Comparison of ENCODE assay signal across 27 cellular contexts in the genomic region with DNA sequence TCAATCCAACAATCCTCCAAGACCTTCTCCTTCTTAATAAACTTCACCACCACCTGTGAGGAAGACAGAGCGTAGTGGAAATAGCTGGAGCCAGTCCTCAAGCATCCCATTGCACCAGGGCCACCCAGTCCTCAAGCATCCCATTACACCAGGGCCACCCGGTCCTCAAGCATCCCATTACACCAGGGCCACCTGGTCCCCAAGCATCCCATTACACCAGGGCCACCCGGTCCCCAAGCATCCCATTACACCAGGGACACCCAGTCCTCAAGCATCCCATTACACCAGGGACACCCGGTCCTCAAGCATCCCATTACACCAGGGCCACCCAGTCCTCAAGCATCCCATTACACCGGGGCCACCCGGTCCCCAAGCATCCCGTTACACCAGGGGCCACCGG. TPM values are rescaled to one million over a fixed set of nuclear protein-coding genes. Genes with fewer than 3 reads are reported as not detected.
"Had no signal": no experiment of that assay in that cellular context is flagged by ENCODE, and none has a peak within 500 bp of the region (broad histone marks: within the 10 kb centered on the region; RNA-seq: fewer than 3 reads in every experiment).

No MANE protein-coding gene starts in this region.

- H3K27me3 Mint-ChIP-seq: activated CD4-positive, alpha-beta memory T cell treated with anti-CD3 and anti-CD28 coated beads, Interleukin-2, amount 10 ng/mL, durations not matched to agents 7 days and 5 days; activated CD4-positive, alpha-beta T cell treated with anti-CD3 and anti-CD28 coated beads, Interleukin-2, amount 10 ng/mL, durations not matched to agents 7 days and 5 days; activated naive CD8-positive, alpha-beta T cell treated with anti-CD3 and anti-CD28 coated beads for 36 hours; activated T-cell treated with anti-CD3 and anti-CD28 coated beads, Interleukin-2, amount 50 U/mL, for 24 hours; effector memory CD8-positive, alpha-beta T cell had no signal

- FAIRE-seq: colon had no signal

- H3K9me3 Mint-ChIP-seq: activated CD4-positive, alpha-beta memory T cell treated with anti-CD3 and anti-CD28 coated beads, Interleukin-2, amount 10 ng/mL, durations not matched to agents 7 days and 5 days; activated CD4-positive, alpha-beta T cell treated with anti-CD3 and anti-CD28 coated beads, Interleukin-2, amount 10 ng/mL, durations not matched to agents 7 days and 5 days; activated T-cell treated with anti-CD3 and anti-CD28 coated beads, Interleukin-2, amount 50 U/mL, for 24 hours; effector memory CD8-positive, alpha-beta T cell had no signal

- H3K27ac Mint-ChIP-seq: activated CD4-positive, alpha-beta memory T cell treated with anti-CD3 and anti-CD28 coated beads, Interleukin-2, amount 10 ng/mL, durations not matched to agents 7 days and 5 days; activated CD4-positive, alpha-beta T cell treated with anti-CD3 and anti-CD28 coated beads, Interleukin-2, amount 10 ng/mL, durations not matched to agents 7 days and 5 days; activated naive CD8-positive, alpha-beta T cell treated with anti-CD3 and anti-CD28 coated beads for 36 hours; activated T-cell treated with anti-CD3 and anti-CD28 coated beads, Interleukin-2, amount 50 U/mL, for 24 hours had no signal

- H3K4me3 Mint-ChIP-seq: activated CD4-positive, alpha-beta memory T cell treated with anti-CD3 and anti-CD28 coated beads, Interleukin-2, amount 10 ng/mL, durations not matched to agents 7 days and 5 days; activated CD4-positive, alpha-beta T cell treated with anti-CD3 and anti-CD28 coated beads, Interleukin-2, amount 10 ng/mL, durations not matched to agents 7 days and 5 days; activated naive CD8-positive, alpha-beta T cell treated with anti-CD3 and anti-CD28 coated beads for 36 hours; activated T-cell treated with anti-CD3 and anti-CD28 coated beads, Interleukin-2, amount 50 U/mL, for 24 hours; effector memory CD8-positive, alpha-beta T cell had no signal

- DNase-seq: activated CD4-positive, alpha-beta memory T cell treated with anti-CD3 and anti-CD28 coated beads, Interleukin-2, amount 10 ng/mL, durations not matched to agents 7 days and 5 days; activated CD4-positive, alpha-beta T cell treated with anti-CD3 and anti-CD28 coated beads for 1 hour; activated CD4-positive, alpha-beta T cell treated with anti-CD3 and anti-CD28 coated beads for 4 hours; activated CD4-positive, alpha-beta T cell treated with anti-CD3 and anti-CD28 coated beads, Interleukin-2, amount 10 ng/mL, durations not matched to agents 7 days and 5 days; activated CD4-positive, alpha-beta T cell treated with anti-CD3 and anti-CD28 coated beads, Interleukin-2, amount 50 U/mL, for 4 hours; activated CD8-positive, alpha-beta memory T cell treated with anti-CD3 and anti-CD28 coated beads, Interleukin-2, amount 50 U/mL, for 48 hours; activated effector memory CD4-positive, alpha-beta T cell treated with Interleukin-2 at 50 U/mL for 16 hours; activated gamma-delta T cell treated with Interleukin-2 at 50 U/mL for 16 hours; activated naive CD4-positive, alpha-beta T cell treated with anti-CD3 and anti-CD28 coated beads, Interleukin-2, amount 50 U/mL, for 16 hours; activated naive CD4-positive, alpha-beta T cell treated with Interleukin-2 at 50 U/mL for 16 hours; activated naive CD8-positive, alpha-beta T cell treated with anti-CD3 and anti-CD28 coated beads for 36 hours; activated T-cell treated with anti-CD3 and anti-CD28 coated beads for 4 hours; activated T-cell treated with anti-CD3 and anti-CD28 coated beads, Interleukin-2, amount 50 U/mL, for 24 hours; brain microvascular endothelial cell; caudate nucleus; cortex of kidney; dermis blood vessel endothelial cell; effector CD4-positive, alpha-beta T cell; effector memory CD8-positive, alpha-beta T cell; erythroblast; foreskin keratinocyte; gastrocnemius medialis; glutamatergic neuron; heart left ventricle; T-helper 2 cell had no signal

- ATAC-seq: effector memory CD8-positive, alpha-beta T cell; foreskin keratinocyte; gastrocnemius medialis; heart left ventricle had no signal

RNA-seq across cellular contexts. Expression of a gene that starts 33.9 kb away (rescaled TPM):
- total RNA-seq: ascending aorta had no signal
